Comparison of ENCODE assay signal across 8 cellular contexts in the genomic region with DNA sequence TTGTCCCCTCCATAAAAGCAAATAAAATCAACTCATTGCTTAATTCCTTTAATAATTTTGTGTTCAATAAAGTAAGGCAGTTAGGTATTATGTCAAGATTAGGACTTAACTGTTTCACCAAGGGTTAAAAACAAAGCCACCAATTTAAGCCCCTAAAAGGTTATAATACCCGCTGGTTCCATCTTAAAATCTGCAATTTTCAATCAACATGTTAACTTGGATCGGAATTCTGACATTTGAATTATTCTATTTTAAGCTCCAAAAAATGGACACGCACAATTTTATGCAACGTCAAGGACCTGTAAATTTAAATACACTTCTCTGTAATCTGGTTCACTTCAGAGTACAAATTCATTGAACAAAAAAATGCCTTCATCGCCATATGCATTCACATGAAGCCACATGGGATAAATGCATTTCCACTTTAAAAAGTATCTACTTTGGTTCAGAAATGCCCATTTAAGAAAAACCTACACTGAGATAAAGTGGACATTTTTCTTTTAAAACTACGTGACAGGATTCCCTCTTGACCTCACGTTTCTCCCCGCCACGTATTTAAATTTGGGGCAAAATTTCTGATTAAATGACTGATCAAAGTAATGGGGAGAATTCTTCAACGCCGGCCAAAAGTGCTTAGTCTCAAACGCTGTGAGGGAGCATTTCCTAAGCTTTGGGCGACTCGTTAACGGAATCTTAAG. TPM values are rescaled to one million over a fixed set of nuclear protein-coding genes. Genes with fewer than 3 reads are reported as not detected.
DNase-seq lines count a peak whose midpoint lies in the region; ATAC-seq, FAIRE-seq and TF ChIP-seq lines count a peak whose summit lies in the region.

No MANE protein-coding gene starts in this region.

- in situ Hi-C loops in GM12878 (cut with MboI), result no loop called here

- H3K79me2 ChIP-seq in GM12878 (ENCODE audit: control insufficient read depth, insufficient read depth, low read length), result peaks cover 69% of the 10 kb centered on the region

- CTCF ChIA-PET in Caco-2 (lab: Charles Lee) (interaction anchor here (0.6 to 1.1 kb wide), 2 partner anchors 105 to 823 kb away, joined by 3 to 11 read pairs; no protein-coding TSS in a partner anchor), GM12878 (lab: Yijun Ruan, JAX) (interaction anchor here (0.8 to 2.6 kb wide), 5 partner anchors 12 to 145 kb away, joined by 3 to 14 read pairs (median 4); no protein-coding TSS in a partner anchor)

- FAIRE-seq in GM12878 (lab: Jason Lieb, UNC), result no peak

- H3K4me3 ChIP-seq in Caco-2 (ENCODE audit: low read depth, low read length) (peak overlapping the region; percentile 63), GM12878 (peak overlapping the region; percentile 71), right lobe of liver (peak overlapping the region; percentile 72 to 82 (median 72))

- DNase-seq in Caco-2 (no peak), LHCN-M2 (ENCODE audit: low read depth) (peak; percentile 32), GM12878 (ENCODE audit: low read depth, low spot score) (peak; percentile 9), right lobe of liver (no peak), type B pancreatic cell (ENCODE audit: extremely low spot score, unreplicated experiment) (no peak), NK-92 (lab: John Stamatoyannopoulos, UW; ENCODE audit: unreplicated experiment) (no peak)

- H3K27me3 Mint-ChIP-seq in Caco-2 (ENCODE audit: insufficient read depth, unreplicated experiment) (no peaks in the 10 kb centered on the region), type B pancreatic cell (no peaks in the 10 kb centered on the region)

- no peak for ATAC-seq in GM12878
- peak in 1 of 4 donors; percentile 1 for ATAC-seq in right lobe of liver
- no peak for ATAC-seq in GM18868 (IDR thresholded peaks at IDR 0.05; ENCODE audit: unreplicated experiment)
- no peak for ATAC-seq in HG02678 (IDR thresholded peaks at IDR 0.05; ENCODE audit: unreplicated experiment)

- H3K9me3 Mint-ChIP-seq in Caco-2 (ENCODE audit: unreplicated experiment), result no peaks in the 10 kb centered on the region
- H3K9me3 Mint-ChIP-seq in type B pancreatic cell, result no peaks in the 10 kb centered on the region

- under 1% methylated on average over 15 of the region's 15 CpGs for WGBS in GM12878 (ENCODE audit: insufficient coverage, insufficient replicate concordance, low lambda C conversion rate, missing lambda C conversion rate)
- under 1% methylated on average over 14 of the region's 15 CpGs for WGBS in right lobe of liver (ENCODE audit: insufficient coverage, low coverage, low lambda C conversion rate, missing lambda C conversion rate)

- H3K27ac Mint-ChIP-seq in Caco-2 (ENCODE audit: unreplicated experiment), result peak overlapping the region; percentile 100
- peak overlapping the region; percentile 99 for H3K27ac Mint-ChIP-seq in type B pancreatic cell

- peak overlapping the region; percentile 96 for H2AFZ ChIP-seq in GM12878 (ENCODE audit: control insufficient read depth, low read depth, low read length)

- POLR2A ChIA-PET in Caco-2 (lab: Charles Lee), result interaction anchor here (1.2 kb wide), 1 partner anchor 363 kb away, joined by 3 read pairs; no protein-coding TSS in a partner anchor
- POLR2A ChIA-PET in GM12878 (lab: Charles Lee), result interaction anchor here (0.6 to 1.7 kb wide), 8 partner anchors 9 to 363 kb away, joined by 3 to 8 read pairs (median 5); a partner anchor contains a TSS

- H3K4me1 Mint-ChIP-seq in Caco-2 (ENCODE audit: low read depth, unreplicated experiment), result peaks cover 21% of the 10 kb centered on the region
- H3K4me1 Mint-ChIP-seq in type B pancreatic cell (ENCODE audit: unreplicated experiment), result peaks cover 16% of the 10 kb centered on the region

- peak overlapping the region; percentile 92 for H3K9ac ChIP-seq in GM12878 (ENCODE audit: control insufficient read depth, insufficient read depth, low read length)

- no peaks in the 10 kb centered on the region for H4K20me1 ChIP-seq in GM12878 (ENCODE audit: control insufficient read depth, insufficient read depth)

- no peaks in the 10 kb centered on the region for H3K9me3 ChIP-seq in Caco-2
- no peaks in the 10 kb centered on the region; the same call in 2 of the 3 replicates for H3K9me3 ChIP-seq in GM12878 (replicated peaks; ENCODE audit: control insufficient read depth, insufficient read depth, low read length)
- H3K9me3 ChIP-seq in right lobe of liver, result no peaks in the 10 kb centered on the region

- BruUV-seq in Caco-2 (replicated peaks; lab: Mats Ljungman, UMichigan) (TSS peak; percentile 87), GM12878 (replicated peaks; lab: Mats Ljungman, UMichigan) (TSS peak; percentile 94)

- no peak for TF ChIP-seq CTCF in Caco-2 (IDR thresholded peaks at IDR 0.05; ENCODE audit: insufficient read depth in 1 of 2, low read depth in 1 of 2, low read length in 1 of 2, severe bottlenecking in 1 of 2, unreplicated experiment in 1 of 2)
- TF ChIP-seq CTCF in GM12878 (IDR thresholded peaks at IDR 0.05 in 2 of 3, conservative IDR thresholded peaks at IDR 0.05 in 1 of 3; ENCODE audit: control insufficient read depth in 2 of 3, extremely low read depth in 1 of 3, insufficient read depth in 1 of 3, low read depth in 3 of 3, low read length in 3 of 3), result no peak
- TF ChIP-seq CTCF in right lobe of liver (IDR thresholded peaks at IDR 0.05), result no peak
- TF ChIP-seq CTCF in type B pancreatic cell (conservative IDR thresholded peaks at IDR 0.05), result no peak

- no peak for TF ChIP-seq RAD21 in GM12878 (IDR thresholded peaks at IDR 0.05; ENCODE audit: insufficient read depth, low read depth, low read length)

- TF ChIP-seq POLR2A in GM12878 (IDR thresholded peaks at IDR 0.05; ENCODE audit: low read depth, low read length), result no peak
- no peak for TF ChIP-seq POLR2A in right lobe of liver (IDR thresholded peaks at IDR 0.05)

- SMC1A ChIA-PET in GM12878 (lab: Charles Lee; ENCODE audit: uncharacterized antibody, unreplicated experiment), result interaction anchor here (0.9 to 2.2 kb wide), 11 partner anchors 9 to 533 kb away, joined by 3 to 12 read pairs (median 5); no protein-coding TSS in a partner anchor

- H3K4me1 ChIP-seq in Caco-2 (no peaks in the 10 kb centered on the region), GM12878 (ENCODE audit: control insufficient read depth, insufficient read depth, low read length) (no peaks in the 10 kb centered on the region), right lobe of liver (peaks cover 0 to 11% (median 2%) of the 10 kb centered on the region in 4 donors)

- H3K4me2 ChIP-seq in GM12878 (ENCODE audit: control insufficient read depth, insufficient read depth), result peak overlapping the region; percentile 39

- H3K36me3 ChIP-seq in Caco-2 (ENCODE audit: control insufficient read depth, insufficient read depth, low read length), result no peaks in the 10 kb centered on the region
- H3K36me3 ChIP-seq in GM12878 (ENCODE audit: control insufficient read depth in 2 of 2, insufficient read depth in 2 of 2, low read length in 1 of 2), result no peaks in the 10 kb centered on the region
- no peaks in the 10 kb centered on the region for H3K36me3 ChIP-seq in right lobe of liver

- H3K4me3 Mint-ChIP-seq in Caco-2 (ENCODE audit: unreplicated experiment) (peak overlapping the region; percentile 97), type B pancreatic cell (peak overlapping the region; percentile 96)

- H3K27ac ChIP-seq in GM12878 (ENCODE audit: control insufficient read depth, insufficient read depth) (peak overlapping the region; percentile 97), right lobe of liver (peak overlapping the region; percentile 90 to 97 (median 94))

- no peak for TF ChIP-seq EP300 in GM12878 (IDR thresholded peaks at IDR 0.05; ENCODE audit: borderline replicate concordance in 1 of 2, control insufficient read depth in 1 of 2, low read depth in 2 of 2, low read length in 2 of 2)

- H3K36me3 Mint-ChIP-seq in Caco-2 (ENCODE audit: insufficient read depth, unreplicated experiment) (peaks cover 10% of the 10 kb centered on the region), type B pancreatic cell (peaks cover 6% of the 10 kb centered on the region)

- intact Hi-C loops in Caco-2 (cut with micrococcal nuclease; ENCODE audit: unreplicated experiment), result no loop called here
- intact Hi-C loops in GM12878 (cut with micrococcal nuclease; ENCODE audit: unreplicated experiment), result no loop called here
- intact Hi-C loops in right lobe of liver (cut with DNase I), result no loop called here

- RAD21 ChIA-PET in GM12878 (lab: Charles Lee; ENCODE audit: unreplicated experiment), result interaction anchor here (1.1 to 1.4 kb wide), 5 partner anchors 10 to 364 kb away, joined by 3 to 7 read pairs (median 4); a partner anchor contains a TSS

- H3K27me3 ChIP-seq in Caco-2 (replicated peaks; ENCODE audit: control insufficient read depth, insufficient read depth, low read length) (no peaks in the 10 kb centered on the region), GM12878 (replicated peaks in 1 of 2; ENCODE audit: control insufficient read depth in 2 of 2, insufficient read depth in 2 of 2, low read length in 1 of 2) (no peaks in the 10 kb centered on the region), right lobe of liver (no peaks in the 10 kb centered on the region)

RNA-seq across cellular contexts. Expression of a gene that starts 0.7 kb away (rescaled TPM):
- total RNA-seq in Caco-2 (2022), result 7.0 and 8.1 TPM in 2 replicates
- total RNA-seq in LHCN-M2 (2014; rRNA removed), result 5.6 and 9.8 TPM in 2 replicates
- polyA plus RNA-seq in LHCN-M2 (2012), result 4.5 TPM
- total RNA-seq in GM12878 (2013; cell fraction: nucleolus; rRNA removed), result 29.6 and 33.4 TPM in 2 replicates
- 4.7 and 6.3 TPM in 2 replicates for total RNA-seq in GM12878 (2014; rRNA removed)
- total RNA-seq in GM12878 (2014; rRNA removed; fragmentation: Illumina TruSeq; extraction: Trizol), result 5.9 and 7.9 TPM in 2 replicates
- 3.4 and 7.2 TPM in 2 replicates for total RNA-seq in GM12878 (2021)
- 0.91 TPM for polyA plus RNA-seq in GM12878 (2011; ENCODE audit: low read depth)
- polyA plus RNA-seq in GM12878 (2011; rRNA removed), result 8.5 and 15.1 TPM in 2 replicates
- polyA plus RNA-seq in GM12878 (2011; cell fraction: cytosol; rRNA removed), result 1.8 and 2.2 TPM in 2 replicates
- 4.2 and 4.3 TPM in 2 replicates for polyA plus RNA-seq in GM12878 (2011; cell fraction: nucleus; rRNA removed)
- polyA plus RNA-seq in GM12878 (2012), result 3.9 and 4.2 TPM in 2 replicates
- 6.3 and 11.6 TPM in 2 replicates for polyA plus RNA-seq in GM12878 (2014; fragmentation: Illumina TruSeq; extraction: Trizol)
- 1 to 10 TPM; 5.3 to 7.6 TPM for polyA plus RNA-seq in GM12878 (2014; fragmentation: Nextera tagmentation; extraction: Ambion mirVana)
- 1.6 and 3.3 TPM in 2 replicates for polyA plus RNA-seq in GM12878 (2014; rRNA removed)
- polyA plus RNA-seq in GM12878 (2016; fragmentation: Nextera tagmentation; extraction: Ambion mirVana), result 1 to 10 TPM; 8.8 to 9.7 TPM
- polyA minus RNA-seq in GM12878 (2011; rRNA and poly(A)+ RNA removed), result 6.4 and 8.4 TPM in 2 replicates
- 1.2 and 3.0 TPM in 2 replicates for polyA minus RNA-seq in GM12878 (2011; cell fraction: cytosol; rRNA and poly(A)+ RNA removed)
- 14.0 and 17.5 TPM in 2 replicates for polyA minus RNA-seq in GM12878 (2011; cell fraction: nucleus; rRNA and poly(A)+ RNA removed)
- 1 to 10 TPM; 3.7 to 5.7 (median 4.6) TPM for total RNA-seq in right lobe of liver
- 6.9 and 8.0 TPM in 2 replicates for total RNA-seq in type B pancreatic cell (ENCODE audit: low replicate concordance)

RNA-seq across cellular contexts. Expression of a gene that starts 0.9 kb away (rescaled TPM):
- total RNA-seq in Caco-2 (2022) (44.8 and 48.1 TPM in 2 replicates), LHCN-M2 (2014; rRNA removed) (49.2 and 50.0 TPM in 2 replicates), GM12878 (2014; rRNA removed) (47.7 and 64.6 TPM in 2 replicates), GM12878 (2014; rRNA removed; fragmentation: Illumina TruSeq; extraction: Trizol) (63.8 and 66.0 TPM in 2 replicates), GM12878 (2021) (66.1 and 66.5 TPM in 2 replicates), right lobe of liver (10 to 100 TPM; 19.4 to 30.6 (median 26.3) TPM), type B pancreatic cell (ENCODE audit: low replicate concordance) (59.5 and 71.5 TPM in 2 replicates)
- polyA plus RNA-seq in LHCN-M2 (2012), result 12.0 TPM
- 165 and 207 TPM in 2 replicates for total RNA-seq in GM12878 (2013; cell fraction: nucleolus; rRNA removed)
- 14.1 TPM for polyA plus RNA-seq in GM12878 (2011; ENCODE audit: low read depth)
- polyA plus RNA-seq in GM12878 (2011; rRNA removed) (73.8 and 119 TPM in 2 replicates), GM12878 (2014; fragmentation: Illumina TruSeq; extraction: Trizol) (51.3 and 53.7 TPM in 2 replicates), GM12878 (2014; fragmentation: Nextera tagmentation; extraction: Ambion mirVana) (10 to 100 TPM; 33.4 to 41.2 TPM), GM12878 (2014; rRNA removed) (26.7 and 27.7 TPM in 2 replicates), GM12878 (2016; fragmentation: Nextera tagmentation; extraction: Ambion mirVana) (10 to 100 TPM; 79.7 to 87.3 TPM)
- polyA plus RNA-seq in GM12878 (2011; cell fraction: cytosol; rRNA removed), result 23.0 and 25.0 TPM in 2 replicates
- 46.7 and 48.6 TPM in 2 replicates for polyA plus RNA-seq in GM12878 (2011; cell fraction: nucleus; rRNA removed)
- polyA plus RNA-seq in GM12878 (2012), result 19.4 and 25.6 TPM in 2 replicates
- polyA minus RNA-seq in GM12878 (2011; rRNA and poly(A)+ RNA removed), result 54.7 and 72.7 TPM in 2 replicates
- 23.0 and 34.9 TPM in 2 replicates for polyA minus RNA-seq in GM12878 (2011; cell fraction: cytosol; rRNA and poly(A)+ RNA removed)
- 73.1 and 138 TPM in 2 replicates for polyA minus RNA-seq in GM12878 (2011; cell fraction: nucleus; rRNA and poly(A)+ RNA removed)

Comparison
In these comparisons a context has a peak if more than half of its experiments do, and no peak if none do; other contexts are left out.
1. DNase-seq: peak in LHCN-M2 (single experiment) and GM12878 (single experiment); none in Caco-2 (0 of 2), right lobe of liver (0 of 3), type B pancreatic cell (single experiment) and NK-92 (single experiment).
2. Peak in every context shown above with its lines, with median percentiles within 50 percentile points of each other: H3K4me3 ChIP-seq.